In the genomic region with DNA sequence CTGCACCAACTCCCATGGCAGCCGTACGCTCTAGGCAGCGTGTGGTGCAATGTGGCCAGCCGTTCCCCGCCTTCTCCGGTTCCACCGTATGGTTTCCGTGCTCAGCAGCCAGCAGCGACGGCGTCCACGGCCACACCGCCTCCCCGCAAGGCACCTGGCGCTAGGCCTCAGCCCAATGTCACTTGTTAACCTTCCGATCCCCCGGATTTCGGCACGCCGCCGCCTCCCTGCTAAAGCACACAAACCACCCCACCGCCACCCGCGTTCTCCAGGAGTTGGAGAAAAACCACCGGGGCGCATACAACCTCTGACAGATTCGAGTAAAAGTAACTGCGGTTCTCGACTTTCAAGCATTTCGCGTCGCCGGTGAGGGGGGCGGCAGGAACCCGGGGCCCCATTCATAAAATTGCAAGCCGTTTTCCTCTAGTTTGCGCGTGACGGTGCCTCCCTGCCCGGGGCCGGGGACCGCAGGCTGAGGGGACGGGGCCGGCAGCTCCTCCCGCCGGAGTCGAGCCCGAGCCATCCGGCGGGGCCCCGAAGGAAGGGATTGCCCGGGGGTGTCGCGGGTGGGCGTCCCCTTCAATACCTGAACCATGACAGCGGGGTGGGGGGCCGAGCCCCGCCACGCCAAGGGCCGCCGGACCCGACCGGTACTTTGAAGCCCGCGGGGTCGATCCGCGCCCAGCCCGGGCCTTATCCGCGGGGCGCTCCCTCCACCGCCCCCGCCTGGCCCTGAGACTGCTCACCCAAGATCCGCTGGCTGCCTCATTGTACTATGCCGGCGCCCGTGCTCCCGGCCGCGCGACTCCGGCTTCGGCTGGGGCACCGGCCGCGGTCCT, we compare ENCODE assay signal across 1 cellular context.
TF ChIP-seq lines count a peak whose summit lies in the region.

Gene TEX2, minus strand, starts transcription at position 839 of the 839 bp plus-strand sequence. CDS start 49,043 bp downstream, outside the sequence.

TF ChIP-seq in H1, 55 proteins besides CTCF, POLR2A, EP300 and RAD21 (continued from another document):
- no peak for TF ChIP-seq CBX8 (IDR thresholded peaks at IDR 0.05; ENCODE audit: borderline replicate concordance, low read depth, low read length)
- TF ChIP-seq HDAC6 (IDR thresholded peaks at IDR 0.05; ENCODE audit: low read depth, low read length), result no peak
- TF ChIP-seq SP1 (IDR thresholded peaks at IDR 0.05; ENCODE audit: low read depth, low read length), result no peak
TF ChIP-seq in H1: peak in this region for 6.
